7 cellular contexts compared by ENCODE assay signal in genomic region chr2:1093665-1094064, GRCh38.
DNase-seq lines count a peak whose midpoint lies in the region; ATAC-seq and TF ChIP-seq lines count a peak whose summit lies in the region.
"Not testable (repeated sequence)": the region's sequence is repeated elsewhere in the genome, so short reads cannot be mapped to it uniquely, and the experiment has no call there.

No MANE protein-coding gene starts in this region.

- not testable (repeated sequence) for TF ChIP-seq POLR2A in spleen (IDR thresholded peaks at IDR 0.05)

- CTCF ChIA-PET in CD4-positive, alpha-beta memory T cell (lab: Charles Lee; ENCODE audit: partially characterized antibody); activated CD4-positive, alpha-beta memory T cell treated with anti-CD3 and anti-CD28 coated beads, Interleukin-2, amount 10 ng/mL, durations not matched to agents 7 days and 5 days (lab: Charles Lee): not testable (repeated sequence)

- intact Hi-C loops in CD4-positive, alpha-beta memory T cell (cut with micrococcal nuclease); left ventricle myocardium inferior (cut with micrococcal nuclease); left colon (cut with DNase I, micrococcal nuclease); spleen (cut with DNase I; ENCODE audit: low total_unique reads): not testable (repeated sequence)

- H3K4me1 ChIP-seq in CD4-positive, alpha-beta memory T cell (ENCODE audit: insufficient read depth, low read length); left ventricle myocardium inferior; spleen: not testable (repeated sequence)

- H3K4me3 Mint-ChIP-seq in CD4-positive, alpha-beta memory T cell; activated CD4-positive, alpha-beta memory T cell treated with anti-CD3 and anti-CD28 coated beads, Interleukin-2, amount 10 ng/mL, durations not matched to agents 7 days and 5 days; activated naive CD4-positive, alpha-beta T cell treated with anti-CD3 and anti-CD28 coated beads, Interleukin-2, amount 50 U/mL, for 24 hours; naive thymus-derived CD8-positive, alpha-beta T cell: not testable (repeated sequence)

- not testable (repeated sequence) for H3K9me3 Mint-ChIP-seq in CD4-positive, alpha-beta memory T cell; activated CD4-positive, alpha-beta memory T cell treated with anti-CD3 and anti-CD28 coated beads, Interleukin-2, amount 10 ng/mL, durations not matched to agents 7 days and 5 days; activated naive CD4-positive, alpha-beta T cell treated with anti-CD3 and anti-CD28 coated beads, Interleukin-2, amount 50 U/mL, for 24 hours; naive thymus-derived CD8-positive, alpha-beta T cell

- POLR2A ChIA-PET in CD4-positive, alpha-beta memory T cell (lab: Charles Lee; ENCODE audit: partially characterized antibody); activated CD4-positive, alpha-beta memory T cell treated with anti-CD3 and anti-CD28 coated beads, Interleukin-2, amount 10 ng/mL, durations not matched to agents 7 days and 5 days (lab: Charles Lee); naive thymus-derived CD8-positive, alpha-beta T cell (lab: Charles Lee): not testable (repeated sequence)

- DNase-seq in CD4-positive, alpha-beta memory T cell; activated CD4-positive, alpha-beta memory T cell treated with anti-CD3 and anti-CD28 coated beads, Interleukin-2, amount 10 ng/mL, durations not matched to agents 7 days and 5 days; left ventricle myocardium inferior; left colon; naive thymus-derived CD8-positive, alpha-beta T cell; spleen: not testable (repeated sequence)

- not testable (repeated sequence) for H3K4me1 Mint-ChIP-seq in CD4-positive, alpha-beta memory T cell; activated CD4-positive, alpha-beta memory T cell treated with anti-CD3 and anti-CD28 coated beads, Interleukin-2, amount 10 ng/mL, durations not matched to agents 7 days and 5 days
- H3K4me1 Mint-ChIP-seq in activated naive CD4-positive, alpha-beta T cell treated with anti-CD3 and anti-CD28 coated beads, Interleukin-2, amount 50 U/mL, for 24 hours: peaks cover 27% of the 10 kb centered on the region
- H3K4me1 Mint-ChIP-seq in naive thymus-derived CD8-positive, alpha-beta T cell: peaks cover 0 to 14% (median 10%) of the 10 kb centered on the region in 4 donors

- H3K27ac ChIP-seq in CD4-positive, alpha-beta memory T cell (ENCODE audit: low read depth, low read length): not testable (repeated sequence)
- H3K27ac ChIP-seq in left ventricle myocardium inferior (replicated peaks): peak overlapping the region; percentile 51
- H3K27ac ChIP-seq in spleen: peak overlapping the region in 5 of 8 donors; percentile 38 to 67 (median 54)

- 48 to 82% (median 70%) methylated on average over 3 to 6 of the region's 6 CpGs for WGBS in spleen, 5 donors

- H3K4me3 ChIP-seq in CD4-positive, alpha-beta memory T cell (ENCODE audit: low read length in 2 of 2); left ventricle myocardium inferior; spleen: not testable (repeated sequence)

- H3K27ac Mint-ChIP-seq in CD4-positive, alpha-beta memory T cell: peak overlapping the region in 4 of 7 donors; percentile 15 to 70 (median 54)
- H3K27ac Mint-ChIP-seq in activated CD4-positive, alpha-beta memory T cell treated with anti-CD3 and anti-CD28 coated beads, Interleukin-2, amount 10 ng/mL, durations not matched to agents 7 days and 5 days: peak overlapping the region; percentile 52
- H3K27ac Mint-ChIP-seq in activated naive CD4-positive, alpha-beta T cell treated with anti-CD3 and anti-CD28 coated beads, Interleukin-2, amount 50 U/mL, for 24 hours: peak overlapping the region; percentile 70
- H3K27ac Mint-ChIP-seq in naive thymus-derived CD8-positive, alpha-beta T cell: peak overlapping the region in 7 of 10 donors; percentile 5 to 66 (median 45)

- not testable (repeated sequence) for H3K36me3 Mint-ChIP-seq in CD4-positive, alpha-beta memory T cell; activated CD4-positive, alpha-beta memory T cell treated with anti-CD3 and anti-CD28 coated beads, Interleukin-2, amount 10 ng/mL, durations not matched to agents 7 days and 5 days (ENCODE audit: low read depth); activated naive CD4-positive, alpha-beta T cell treated with anti-CD3 and anti-CD28 coated beads, Interleukin-2, amount 50 U/mL, for 24 hours; naive thymus-derived CD8-positive, alpha-beta T cell

- TF ChIP-seq CTCF in left ventricle myocardium inferior (IDR thresholded peaks at IDR 0.05; ENCODE audit: borderline replicate concordance); spleen (IDR thresholded peaks at IDR 0.05 in 8 of 11, conservative IDR thresholded peaks at IDR 0.05 in 3 of 11): not testable (repeated sequence)

- ATAC-seq in left colon: peak; percentile 60
- ATAC-seq in naive thymus-derived CD8-positive, alpha-beta T cell: not testable (repeated sequence)

- H3K36me3 ChIP-seq in CD4-positive, alpha-beta memory T cell (ENCODE audit: insufficient read depth, low read length); left ventricle myocardium inferior; spleen: not testable (repeated sequence)

- H3K27me3 Mint-ChIP-seq in CD4-positive, alpha-beta memory T cell; activated CD4-positive, alpha-beta memory T cell treated with anti-CD3 and anti-CD28 coated beads, Interleukin-2, amount 10 ng/mL, durations not matched to agents 7 days and 5 days; activated naive CD4-positive, alpha-beta T cell treated with anti-CD3 and anti-CD28 coated beads, Interleukin-2, amount 50 U/mL, for 24 hours; naive thymus-derived CD8-positive, alpha-beta T cell: not testable (repeated sequence)

- not testable (repeated sequence) for H3K9me3 ChIP-seq in CD4-positive, alpha-beta memory T cell (ENCODE audit: control insufficient read depth in 1 of 2, low read length in 2 of 2); left ventricle myocardium inferior (replicated peaks); spleen

- H3K27me3 ChIP-seq in CD4-positive, alpha-beta memory T cell (ENCODE audit: insufficient read depth, low read length); left ventricle myocardium inferior (ENCODE audit: low read depth); spleen (replicated peaks in 1 of 7): not testable (repeated sequence)
